In genomic region chr10:131091682-131092081, GRCh38 we compare ENCODE assay signal across 13 cellular contexts.
DNase-seq lines count a peak whose midpoint lies in the region.
"Had no signal": no experiment of that assay in that cellular context is flagged by ENCODE, and none has a peak within 500 bp of the region (broad histone marks: within the 10 kb centered on the region; RNA-seq: fewer than 3 reads in every experiment).

No MANE protein-coding gene starts in this region.

- no CpG with 5 or more reads among the region's 11 CpGs for WGBS in trophoblast cell (ENCODE audit: extremely low coverage, insufficient coverage, insufficient read length)

- H3K27me3 ChIP-seq in H7 (ENCODE audit: control insufficient read depth, insufficient read depth, low read length), result no peaks in the 10 kb centered on the region
- H3K27me3 ChIP-seq in trophoblast cell (ENCODE audit: insufficient read depth, low read length), result no peaks in the 10 kb centered on the region
- H3K27me3 ChIP-seq: BE2C had no signal

- H4K91ac ChIP-seq in trophoblast cell (ENCODE audit: low read depth, low read length), result no peak overlapping the region

- H3K4me3 ChIP-seq in H7 (ENCODE audit: insufficient read depth, low read depth, low read length) (no peak overlapping the region), trophoblast cell (ENCODE audit: low read depth, low read length) (no peak overlapping the region)
- H3K4me3 ChIP-seq: GM12878 had no signal

- no peak overlapping the region for H3K4ac ChIP-seq in trophoblast cell (ENCODE audit: low read depth, low read length)

- H2AFZ ChIP-seq in trophoblast cell (ENCODE audit: insufficient read depth, low read length, poor library complexity), result no peak overlapping the region

- H3K18ac ChIP-seq in trophoblast cell (ENCODE audit: low read length), result no peak overlapping the region

- H3K9ac ChIP-seq in trophoblast cell (ENCODE audit: low read length), result no peak overlapping the region

- no peaks in the 10 kb centered on the region for H3K9me3 ChIP-seq in trophoblast cell (ENCODE audit: insufficient read depth, low read depth, low read length)
- H3K9me3 ChIP-seq: BE2C had no signal

- H2BK12ac ChIP-seq in trophoblast cell (ENCODE audit: low read length), result peak overlapping the region; percentile 73

- H3K79me2 ChIP-seq in trophoblast cell (ENCODE audit: control insufficient read depth, insufficient read depth, low read length, poor library complexity), result peaks cover 9% of the 10 kb centered on the region

- H4K12ac ChIP-seq in trophoblast cell (ENCODE audit: low read depth, low read length), result no peak overlapping the region

- H3K79me1 ChIP-seq in trophoblast cell (ENCODE audit: low read length), result peaks cover 33% of the 10 kb centered on the region

- H2BK120ac ChIP-seq in trophoblast cell (ENCODE audit: insufficient read depth, low read length, poor library complexity), result no peak overlapping the region

- peak overlapping the region; percentile 67 for H2AK5ac ChIP-seq in trophoblast cell (ENCODE audit: low read length)

- no peaks in the 10 kb centered on the region for H3K36me3 ChIP-seq in H7 (replicated peaks; ENCODE audit: control insufficient read depth, insufficient read depth, low read length)
- peaks cover 2% of the 10 kb centered on the region in 2 experiments for H3K36me3 ChIP-seq in trophoblast cell (ENCODE audit: control insufficient read depth in 1 of 2, insufficient read depth in 2 of 2, low read length in 2 of 2)
- H3K36me3 ChIP-seq: BE2C had no signal

- H3K4me2 ChIP-seq in trophoblast cell (ENCODE audit: low read length), result no peak overlapping the region

- no peak overlapping the region for H2BK5ac ChIP-seq in trophoblast cell (ENCODE audit: low read depth, low read length, poor library complexity)

- no peak overlapping the region for H4K8ac ChIP-seq in trophoblast cell (ENCODE audit: low read depth, low read length)

- H3K4me1 ChIP-seq in trophoblast cell (ENCODE audit: control insufficient read depth in 1 of 2, insufficient read depth in 2 of 2, low read length in 2 of 2), result peaks cover 14 to 16% of the 10 kb centered on the region in 2 experiments
- H3K4me1 ChIP-seq: BE2C had no signal

- DNase-seq in H7 (peak; percentile 25), dedifferentiated amniotic fluid mesenchymal stem cell (ENCODE audit: extremely low spot score) (peak; percentile 7), trophoblast cell (no peak), cortex of kidney (lab: John Stamatoyannopoulos, UW) (no peak), dermis blood vessel endothelial cell (no peak), islet precursor cell (no peak)
- DNase-seq: ACHN; BE2C; CD4-positive, alpha-beta memory T cell; GF-D8; HCEC 1CT had no signal

- no peak overlapping the region for H3K27ac ChIP-seq in trophoblast cell (ENCODE audit: low read depth, low read length)
- H3K27ac ChIP-seq: HL-60 had no signal

- H3K14ac ChIP-seq in trophoblast cell (ENCODE audit: low read length), result no peak overlapping the region

- no peak overlapping the region for H3K23ac ChIP-seq in trophoblast cell (ENCODE audit: low read length)

Comparison
In these comparisons a context has a peak if more than half of its experiments do, and no peak if none do; other contexts are left out.
1. DNase-seq: peak in H7 (single experiment) and dedifferentiated amniotic fluid mesenchymal stem cell (single experiment); none in trophoblast cell (0 of 2), cortex of kidney (single experiment), dermis blood vessel endothelial cell (single experiment) and islet precursor cell (single experiment).